ENCODE assay signal across 26 cellular contexts in the genomic region with DNA sequence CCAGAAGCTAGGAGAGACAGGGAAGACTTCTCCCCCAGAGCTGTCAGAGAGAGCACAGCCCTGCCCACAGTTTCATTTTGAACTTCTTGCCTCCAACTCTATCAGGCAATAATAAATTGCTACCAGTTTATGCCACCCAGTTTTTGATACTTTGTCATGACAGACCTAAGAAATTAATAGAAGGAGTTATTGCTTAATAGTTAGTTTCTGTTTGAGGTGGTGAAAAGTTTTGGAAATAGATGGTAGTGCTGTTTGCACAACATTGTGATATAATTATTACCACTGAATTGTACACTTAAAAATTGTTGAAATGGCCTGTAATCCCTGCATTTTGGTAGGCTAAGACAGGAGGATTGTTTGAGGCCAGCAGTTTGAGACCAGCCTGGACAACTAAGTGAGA. TPM values are rescaled to one million over a fixed set of nuclear protein-coding genes. Genes with fewer than 3 reads are reported as not detected.
"Had no signal": no experiment of that assay in that cellular context is flagged by ENCODE, and none has a peak within 500 bp of the region (broad histone marks: within the 10 kb centered on the region; RNA-seq: fewer than 3 reads in every experiment).

No MANE protein-coding gene starts in this region.

- H3K4me1 Mint-ChIP-seq: stimulated activated effector memory CD8-positive, alpha-beta T cell treated with anti-CD3 and anti-CD28 coated beads, Interleukin-12 subunit alpha, Interleukin-12 subunit beta, amount 100 ng/mL, for 72 hours had no signal

- H3K27me3 ChIP-seq: vagina had no signal

- DNase-seq: left colon; left lung; mammary epithelial cell; mesenchymal stem cell; naive B cell; natural killer cell; nucleus accumbens; retina; right cardiac atrium; small intestine; stimulated activated CD4-positive, alpha-beta T cell treated with anti-CD3 and anti-CD28 coated beads, Interleukin-4, amount 100 ng/mL, for 24 hours; stimulated activated naive CD4-positive, alpha-beta T cell treated with Interleukin-2 at 50 U/mL for 16 hours; stimulated activated naive CD8-positive, alpha-beta T cell treated with anti-CD3 and anti-CD28 coated beads, Interleukin-15, amount 100 ng/mL, for 72 hours; substantia nigra; upper lobe of left lung had no signal

- H3K27ac ChIP-seq: hepatocyte, left lung, lower lobe of right lung, pancreas, prostate gland, sigmoid colon, spleen, tibial nerve, upper lobe of left lung, vagina had no signal

- H3K4me3 ChIP-seq: hepatocyte, left lung, lower lobe of right lung, pancreas, prostate gland, sigmoid colon, spleen, tibial nerve, upper lobe of left lung, vagina had no signal

- H3K36me3 ChIP-seq: left lung, lower lobe of right lung, pancreas, prostate gland, sigmoid colon, spleen, tibial nerve, upper lobe of left lung, vagina had no signal

- H3K9me3 ChIP-seq: left lung, lower lobe of right lung, pancreas, prostate gland, sigmoid colon, spleen, tibial nerve, upper lobe of left lung, vagina had no signal

- H3K27ac Mint-ChIP-seq: naive B cell; natural killer cell; stimulated activated effector memory CD8-positive, alpha-beta T cell treated with anti-CD3 and anti-CD28 coated beads, Interleukin-12 subunit alpha, Interleukin-12 subunit beta, amount 100 ng/mL, for 72 hours; stimulated activated naive CD8-positive, alpha-beta T cell treated with anti-CD3 and anti-CD28 coated beads, Interleukin-15, amount 100 ng/mL, for 72 hours had no signal

- H3K36me3 Mint-ChIP-seq: naive B cell; natural killer cell; stimulated activated effector memory CD8-positive, alpha-beta T cell treated with anti-CD3 and anti-CD28 coated beads, Interleukin-12 subunit alpha, Interleukin-12 subunit beta, amount 100 ng/mL, for 72 hours had no signal

- H3K4me2 ChIP-seq: hepatocyte had no signal

- H3K4me3 Mint-ChIP-seq: naive B cell; natural killer cell; stimulated activated effector memory CD8-positive, alpha-beta T cell treated with anti-CD3 and anti-CD28 coated beads, Interleukin-12 subunit alpha, Interleukin-12 subunit beta, amount 100 ng/mL, for 72 hours; stimulated activated naive CD8-positive, alpha-beta T cell treated with anti-CD3 and anti-CD28 coated beads, Interleukin-15, amount 100 ng/mL, for 72 hours had no signal

- ATAC-seq: left colon; left lung; lower lobe of right lung; natural killer cell; pancreas; right cardiac atrium; stimulated activated effector memory CD8-positive, alpha-beta T cell treated with anti-CD3 and anti-CD28 coated beads, Interleukin-12 subunit alpha, Interleukin-12 subunit beta, amount 100 ng/mL, for 72 hours; stimulated activated naive CD8-positive, alpha-beta T cell treated with anti-CD3 and anti-CD28 coated beads, Interleukin-15, amount 100 ng/mL, for 72 hours had no signal

- FAIRE-seq: keratinocyte, pancreas, small intestine had no signal

- H3K9me3 Mint-ChIP-seq: naive B cell; natural killer cell; stimulated activated effector memory CD8-positive, alpha-beta T cell treated with anti-CD3 and anti-CD28 coated beads, Interleukin-12 subunit alpha, Interleukin-12 subunit beta, amount 100 ng/mL, for 72 hours; stimulated activated naive CD8-positive, alpha-beta T cell treated with anti-CD3 and anti-CD28 coated beads, Interleukin-15, amount 100 ng/mL, for 72 hours had no signal

- H2AFZ ChIP-seq: hepatocyte had no signal

RNA-seq across cellular contexts. Expression of a gene that starts 5.0 kb away (rescaled TPM):
- total RNA-seq: mononuclear cell, natural killer cell had no signal
